1 cellular context compared by ENCODE assay signal in genomic region chrX:72245461-72246089, GRCh38.
A peak's percentile ranks its signal among the peaks of the same experiment; 100 is the strongest.
TF ChIP-seq lines count a peak whose summit lies in the region.

No MANE protein-coding gene starts in this region.

TF ChIP-seq in H1, 55 proteins besides CTCF, POLR2A, EP300 and RAD21 (continued from another document):
- TF ChIP-seq TAF7 (optimal IDR thresholded peaks at IDR 0.05; ENCODE audit: borderline replicate concordance, low read depth, low read length) (no peak), TCF12 (IDR thresholded peaks at IDR 0.05; ENCODE audit: low read depth, low read length) (0 out of 2 replicates have a peak, but pooled peaks have one; percentile 16), TBP (IDR thresholded peaks at IDR 0.05; ENCODE audit: low read depth, low read length) (no peak)
